In the genomic region with DNA sequence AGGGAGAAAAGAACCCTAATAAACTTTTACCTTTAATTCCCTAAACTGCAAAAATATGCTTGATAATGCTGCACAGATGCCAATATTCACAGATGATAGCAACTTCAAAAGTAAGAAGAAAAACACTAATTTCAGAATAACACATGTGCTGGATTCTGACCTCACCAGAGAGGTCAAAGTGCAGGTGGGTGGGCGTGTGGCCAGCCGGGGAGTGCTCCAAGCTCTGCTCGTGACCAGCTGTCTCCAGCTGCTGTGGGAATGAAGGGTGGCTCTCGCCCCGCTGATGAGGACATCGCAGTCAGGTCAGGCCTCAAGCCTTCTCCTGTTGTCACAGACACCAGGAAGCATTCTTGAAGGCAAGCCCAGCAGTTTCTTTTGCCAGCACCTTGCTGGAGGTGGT, we compare ENCODE assay signal across 1 cellular context.
TF ChIP-seq lines count a peak whose summit lies in the region.

No MANE protein-coding gene starts in this region.

TF ChIP-seq in WTC11, 78 proteins besides CTCF, POLR2A, EP300 and RAD21 (continued from another document):
- TF ChIP-seq RORB (CRISPR knock-in tag; IDR thresholded peaks at IDR 0.05), result no peak
- TF ChIP-seq FOXK1 (CRISPR knock-in tag; IDR thresholded peaks at IDR 0.05), result no peak
- no peak for TF ChIP-seq USF1 (CRISPR knock-in tag; IDR thresholded peaks at IDR 0.05)
- no peak for TF ChIP-seq FOXP1 (CRISPR knock-in tag; IDR thresholded peaks at IDR 0.05; ENCODE audit: borderline replicate concordance)
- no peak for TF ChIP-seq GTF2I (CRISPR knock-in tag; conservative IDR thresholded peaks at IDR 0.05)
- no peak for TF ChIP-seq NR1H2 (CRISPR knock-in tag; IDR thresholded peaks at IDR 0.05)
- no peak for TF ChIP-seq GABPB1 (CRISPR knock-in tag; IDR thresholded peaks at IDR 0.05)
- TF ChIP-seq FOXP4 (CRISPR knock-in tag; IDR thresholded peaks at IDR 0.05), result no peak
- TF ChIP-seq NR2C2 (CRISPR knock-in tag; IDR thresholded peaks at IDR 0.05), result no peak
- TF ChIP-seq, protein P1, sequence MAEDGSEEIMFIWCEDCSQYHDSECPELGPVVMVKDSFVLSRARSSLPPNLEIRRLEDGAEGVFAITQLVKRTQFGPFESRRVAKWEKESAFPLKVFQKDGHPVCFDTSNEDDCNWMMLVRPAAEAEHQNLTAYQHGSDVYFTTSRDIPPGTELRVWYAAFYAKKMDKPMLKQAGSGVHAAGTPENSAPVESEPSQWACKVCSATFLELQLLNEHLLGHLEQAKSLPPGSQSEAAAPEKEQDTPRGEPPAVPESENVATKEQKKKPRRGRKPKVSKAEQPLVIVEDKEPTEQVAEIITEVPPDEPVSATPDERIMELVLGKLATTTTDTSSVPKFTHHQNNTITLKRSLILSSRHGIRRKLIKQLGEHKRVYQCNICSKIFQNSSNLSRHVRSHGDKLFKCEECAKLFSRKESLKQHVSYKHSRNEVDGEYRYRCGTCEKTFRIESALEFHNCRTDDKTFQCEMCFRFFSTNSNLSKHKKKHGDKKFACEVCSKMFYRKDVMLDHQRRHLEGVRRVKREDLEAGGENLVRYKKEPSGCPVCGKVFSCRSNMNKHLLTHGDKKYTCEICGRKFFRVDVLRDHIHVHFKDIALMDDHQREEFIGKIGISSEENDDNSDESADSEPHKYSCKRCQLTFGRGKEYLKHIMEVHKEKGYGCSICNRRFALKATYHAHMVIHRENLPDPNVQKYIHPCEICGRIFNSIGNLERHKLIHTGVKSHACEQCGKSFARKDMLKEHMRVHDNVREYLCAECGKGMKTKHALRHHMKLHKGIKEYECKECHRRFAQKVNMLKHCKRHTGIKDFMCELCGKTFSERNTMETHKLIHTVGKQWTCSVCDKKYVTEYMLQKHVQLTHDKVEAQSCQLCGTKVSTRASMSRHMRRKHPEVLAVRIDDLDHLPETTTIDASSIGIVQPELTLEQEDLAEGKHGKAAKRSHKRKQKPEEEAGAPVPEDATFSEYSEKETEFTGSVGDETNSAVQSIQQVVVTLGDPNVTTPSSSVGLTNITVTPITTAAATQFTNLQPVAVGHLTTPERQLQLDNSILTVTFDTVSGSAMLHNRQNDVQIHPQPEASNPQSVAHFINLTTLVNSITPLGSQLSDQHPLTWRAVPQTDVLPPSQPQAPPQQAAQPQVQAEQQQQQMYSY (CRISPR knock-in tag; IDR thresholded peaks at IDR 0.05), result no peak
- TF ChIP-seq ZNF232 (CRISPR knock-in tag; IDR thresholded peaks at IDR 0.05), result no peak
- no peak for TF ChIP-seq E2F5 (CRISPR knock-in tag; IDR thresholded peaks at IDR 0.05)
- no peak for TF ChIP-seq TEAD1 (CRISPR knock-in tag; IDR thresholded peaks at IDR 0.05)
- TF ChIP-seq ZNF219 (CRISPR knock-in tag; IDR thresholded peaks at IDR 0.05; ENCODE audit: borderline replicate concordance), result no peak
- no peak for TF ChIP-seq CBFB (CRISPR knock-in tag; IDR thresholded peaks at IDR 0.05; ENCODE audit: low read depth)
- TF ChIP-seq, protein P2, sequence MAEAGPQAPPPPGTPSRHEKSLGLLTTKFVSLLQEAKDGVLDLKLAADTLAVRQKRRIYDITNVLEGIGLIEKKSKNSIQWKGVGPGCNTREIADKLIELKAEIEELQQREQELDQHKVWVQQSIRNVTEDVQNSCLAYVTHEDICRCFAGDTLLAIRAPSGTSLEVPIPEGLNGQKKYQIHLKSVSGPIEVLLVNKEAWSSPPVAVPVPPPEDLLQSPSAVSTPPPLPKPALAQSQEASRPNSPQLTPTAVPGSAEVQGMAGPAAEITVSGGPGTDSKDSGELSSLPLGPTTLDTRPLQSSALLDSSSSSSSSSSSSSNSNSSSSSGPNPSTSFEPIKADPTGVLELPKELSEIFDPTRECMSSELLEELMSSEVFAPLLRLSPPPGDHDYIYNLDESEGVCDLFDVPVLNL (CRISPR knock-in tag; IDR thresholded peaks at IDR 0.05; ENCODE audit: borderline replicate concordance, low read depth), result no peak
- TF ChIP-seq SOX15 (CRISPR knock-in tag; IDR thresholded peaks at IDR 0.05), result no peak
- TF ChIP-seq, protein P3, sequence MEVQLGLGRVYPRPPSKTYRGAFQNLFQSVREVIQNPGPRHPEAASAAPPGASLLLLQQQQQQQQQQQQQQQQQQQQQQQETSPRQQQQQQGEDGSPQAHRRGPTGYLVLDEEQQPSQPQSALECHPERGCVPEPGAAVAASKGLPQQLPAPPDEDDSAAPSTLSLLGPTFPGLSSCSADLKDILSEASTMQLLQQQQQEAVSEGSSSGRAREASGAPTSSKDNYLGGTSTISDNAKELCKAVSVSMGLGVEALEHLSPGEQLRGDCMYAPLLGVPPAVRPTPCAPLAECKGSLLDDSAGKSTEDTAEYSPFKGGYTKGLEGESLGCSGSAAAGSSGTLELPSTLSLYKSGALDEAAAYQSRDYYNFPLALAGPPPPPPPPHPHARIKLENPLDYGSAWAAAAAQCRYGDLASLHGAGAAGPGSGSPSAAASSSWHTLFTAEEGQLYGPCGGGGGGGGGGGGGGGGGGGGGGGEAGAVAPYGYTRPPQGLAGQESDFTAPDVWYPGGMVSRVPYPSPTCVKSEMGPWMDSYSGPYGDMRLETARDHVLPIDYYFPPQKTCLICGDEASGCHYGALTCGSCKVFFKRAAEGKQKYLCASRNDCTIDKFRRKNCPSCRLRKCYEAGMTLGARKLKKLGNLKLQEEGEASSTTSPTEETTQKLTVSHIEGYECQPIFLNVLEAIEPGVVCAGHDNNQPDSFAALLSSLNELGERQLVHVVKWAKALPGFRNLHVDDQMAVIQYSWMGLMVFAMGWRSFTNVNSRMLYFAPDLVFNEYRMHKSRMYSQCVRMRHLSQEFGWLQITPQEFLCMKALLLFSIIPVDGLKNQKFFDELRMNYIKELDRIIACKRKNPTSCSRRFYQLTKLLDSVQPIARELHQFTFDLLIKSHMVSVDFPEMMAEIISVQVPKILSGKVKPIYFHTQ (CRISPR knock-in tag; IDR thresholded peaks at IDR 0.05), result no peak
